1 cellular context compared by ENCODE assay signal in the genomic region with DNA sequence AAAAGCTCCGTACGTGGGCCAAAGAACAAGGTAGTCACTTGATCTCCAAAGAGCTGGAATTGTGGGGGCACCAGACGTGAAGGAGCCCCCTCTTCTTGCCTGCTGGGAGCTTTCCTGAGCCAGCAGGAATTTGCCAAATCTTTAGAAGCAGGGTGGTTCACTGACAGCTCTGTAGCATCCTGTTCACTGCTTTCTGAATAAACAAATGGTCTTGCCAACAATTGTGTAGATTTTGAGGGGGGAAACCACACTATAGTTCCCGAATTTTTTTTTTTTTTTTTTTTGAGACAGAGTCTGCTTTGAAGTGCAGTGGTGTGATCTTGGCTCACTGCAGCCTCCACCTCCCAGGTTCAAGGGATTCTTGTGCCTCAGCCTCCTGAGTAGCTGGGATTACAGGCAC.
TF ChIP-seq lines count a peak whose summit lies in the region.

No MANE protein-coding gene starts in this region.

TF ChIP-seq in HepG2, 621 proteins besides CTCF, POLR2A, EP300 and RAD21:
- TF ChIP-seq, protein P1, sequence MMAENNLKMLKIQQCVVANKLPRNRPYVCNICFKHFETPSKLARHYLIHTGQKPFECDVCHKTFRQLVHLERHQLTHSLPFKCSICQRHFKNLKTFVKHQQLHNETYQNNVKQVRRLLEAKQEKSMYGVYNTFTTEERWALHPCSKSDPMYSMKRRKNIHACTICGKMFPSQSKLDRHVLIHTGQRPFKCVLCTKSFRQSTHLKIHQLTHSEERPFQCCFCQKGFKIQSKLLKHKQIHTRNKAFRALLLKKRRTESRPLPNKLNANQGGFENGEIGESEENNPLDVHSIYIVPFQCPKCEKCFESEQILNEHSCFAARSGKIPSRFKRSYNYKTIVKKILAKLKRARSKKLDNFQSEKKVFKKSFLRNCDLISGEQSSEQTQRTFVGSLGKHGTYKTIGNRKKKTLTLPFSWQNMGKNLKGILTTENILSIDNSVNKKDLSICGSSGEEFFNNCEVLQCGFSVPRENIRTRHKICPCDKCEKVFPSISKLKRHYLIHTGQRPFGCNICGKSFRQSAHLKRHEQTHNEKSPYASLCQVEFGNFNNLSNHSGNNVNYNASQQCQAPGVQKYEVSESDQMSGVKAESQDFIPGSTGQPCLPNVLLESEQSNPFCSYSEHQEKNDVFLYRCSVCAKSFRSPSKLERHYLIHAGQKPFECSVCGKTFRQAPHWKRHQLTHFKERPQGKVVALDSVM (CRISPR knock-in tag; IDR thresholded peaks at IDR 0.05), result peak; percentile 37; the same call in 1 of the 2 replicates
- TF ChIP-seq ZFP90 (CRISPR knock-in tag; IDR thresholded peaks at IDR 0.05; ENCODE audit: borderline replicate concordance), result 0 out of 2 replicates have a peak, but pooled peaks have one; percentile 12
- no peak for TF ChIP-seq ZNF468 (CRISPR knock-in tag; IDR thresholded peaks at IDR 0.05)
- no peak for TF ChIP-seq HDAC2 (CRISPR knock-in tag; IDR thresholded peaks at IDR 0.05)
- TF ChIP-seq, protein P2, sequence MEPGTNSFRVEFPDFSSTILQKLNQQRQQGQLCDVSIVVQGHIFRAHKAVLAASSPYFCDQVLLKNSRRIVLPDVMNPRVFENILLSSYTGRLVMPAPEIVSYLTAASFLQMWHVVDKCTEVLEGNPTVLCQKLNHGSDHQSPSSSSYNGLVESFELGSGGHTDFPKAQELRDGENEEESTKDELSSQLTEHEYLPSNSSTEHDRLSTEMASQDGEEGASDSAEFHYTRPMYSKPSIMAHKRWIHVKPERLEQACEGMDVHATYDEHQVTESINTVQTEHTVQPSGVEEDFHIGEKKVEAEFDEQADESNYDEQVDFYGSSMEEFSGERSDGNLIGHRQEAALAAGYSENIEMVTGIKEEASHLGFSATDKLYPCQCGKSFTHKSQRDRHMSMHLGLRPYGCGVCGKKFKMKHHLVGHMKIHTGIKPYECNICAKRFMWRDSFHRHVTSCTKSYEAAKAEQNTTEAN (CRISPR knock-in tag; conservative IDR thresholded peaks at IDR 0.05), result 0 out of 2 replicates have a peak, but pooled peaks have one; percentile 31
- TF ChIP-seq ZNF382 (CRISPR knock-in tag; IDR thresholded peaks at IDR 0.05; ENCODE audit: borderline replicate concordance), result no peak
- TF ChIP-seq, protein P3, sequence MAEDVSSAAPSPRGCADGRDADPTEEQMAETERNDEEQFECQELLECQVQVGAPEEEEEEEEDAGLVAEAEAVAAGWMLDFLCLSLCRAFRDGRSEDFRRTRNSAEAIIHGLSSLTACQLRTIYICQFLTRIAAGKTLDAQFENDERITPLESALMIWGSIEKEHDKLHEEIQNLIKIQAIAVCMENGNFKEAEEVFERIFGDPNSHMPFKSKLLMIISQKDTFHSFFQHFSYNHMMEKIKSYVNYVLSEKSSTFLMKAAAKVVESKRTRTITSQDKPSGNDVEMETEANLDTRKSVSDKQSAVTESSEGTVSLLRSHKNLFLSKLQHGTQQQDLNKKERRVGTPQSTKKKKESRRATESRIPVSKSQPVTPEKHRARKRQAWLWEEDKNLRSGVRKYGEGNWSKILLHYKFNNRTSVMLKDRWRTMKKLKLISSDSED (CRISPR knock-in tag; IDR thresholded peaks at IDR 0.05), result no peak
- no peak for TF ChIP-seq SMARCE1 (IDR thresholded peaks at IDR 0.05; ENCODE audit: borderline replicate concordance)
- TF ChIP-seq ZFP37 (CRISPR knock-in tag; IDR thresholded peaks at IDR 0.05; ENCODE audit: borderline replicate concordance), result no peak
